8 cellular contexts compared by ENCODE assay signal in the genomic region with DNA sequence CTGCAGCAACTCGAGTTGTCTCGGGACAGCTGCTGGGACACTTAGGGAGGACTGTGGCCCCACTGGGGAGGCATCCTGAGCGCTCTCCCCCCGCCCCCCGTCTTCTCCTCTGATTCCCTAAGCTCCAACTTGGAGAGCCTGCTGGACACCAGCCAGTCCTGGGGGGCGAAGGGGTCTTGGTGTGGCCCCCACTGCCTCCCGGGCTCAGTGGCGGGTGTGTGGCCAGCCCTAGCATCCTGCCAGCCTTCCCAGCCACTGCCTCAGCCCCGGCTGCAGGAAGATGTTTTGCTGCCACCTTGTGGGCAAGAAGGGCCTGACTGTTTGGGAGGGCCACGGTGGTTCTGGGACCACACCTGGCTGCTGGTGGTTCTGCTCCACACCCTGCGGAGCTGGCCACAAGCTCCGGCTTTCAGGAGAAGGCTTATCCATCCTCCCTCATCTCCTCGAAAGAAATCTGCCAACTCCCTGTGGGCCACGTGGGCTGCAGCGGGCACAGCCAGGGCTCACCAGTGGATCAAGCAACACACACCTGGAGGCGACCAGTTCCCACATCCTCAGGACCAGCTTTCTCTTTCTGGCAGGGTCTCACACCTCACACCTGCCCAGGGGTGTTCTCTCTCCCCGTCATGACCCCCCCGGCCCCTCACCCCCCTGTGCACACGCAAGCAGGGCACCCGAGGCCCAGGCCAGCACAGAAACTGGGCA. TPM values are rescaled to one million over a fixed set of nuclear protein-coding genes. Genes with fewer than 3 reads are reported as not detected.
A peak's percentile ranks its signal among the peaks of the same experiment; 100 is the strongest.
DNase-seq lines count a peak whose midpoint lies in the region; ATAC-seq and TF ChIP-seq lines count a peak whose summit lies in the region.

No MANE protein-coding gene starts in this region.

- peaks cover 12% of the 10 kb centered on the region for H3K27me3 Mint-ChIP-seq in activated T-cell treated with anti-CD3 and anti-CD28 coated beads, Interleukin-2, amount 50 U/mL, for 4 hours (ENCODE audit: low read depth)

- no peak for TF ChIP-seq POLR2A in testis (IDR thresholded peaks at IDR 0.05)

- no peak overlapping the region for H3K27ac ChIP-seq in PC-9
- no peak overlapping the region for H3K27ac ChIP-seq in neuronal stem cell (replicated peaks; ENCODE audit: low read length)
- H3K27ac ChIP-seq in testis: no peak overlapping the region

- H2AK5ac ChIP-seq in neuronal stem cell (ENCODE audit: low read depth, low read length): peak overlapping the region; percentile 66

- H3K14ac ChIP-seq in neuronal stem cell (ENCODE audit: low read length): no peak overlapping the region

- POLR2A ChIA-PET in PC-9 (lab: Charles Lee; ENCODE audit: unreplicated experiment): no interaction called here

- no peaks in the 10 kb centered on the region for H3K27me3 ChIP-seq in BE2C
- H3K27me3 ChIP-seq in PC-9 (ENCODE audit: insufficient read depth, low read depth): no peaks in the 10 kb centered on the region
- H3K27me3 ChIP-seq in neuronal stem cell (ENCODE audit: control insufficient read depth in 3 of 3, insufficient read depth in 3 of 3, low read depth in 1 of 3, low read length in 3 of 3): peaks cover 0 to 3% (median 0%) of the 10 kb centered on the region in 3 experiments
- H3K27me3 ChIP-seq in testis: no peaks in the 10 kb centered on the region

- no peaks in the 10 kb centered on the region for H3K9me2 ChIP-seq in PC-9 (ENCODE audit: insufficient read depth)

- H3K9ac ChIP-seq in neuronal stem cell (ENCODE audit: low read depth, low read length, poor library complexity): no peak overlapping the region

- no peak overlapping the region for H2BK15ac ChIP-seq in neuronal stem cell (ENCODE audit: low read length)

- H3K4me3 ChIP-seq in BE2C (ENCODE audit: low read depth, low read length) (no peak overlapping the region), PC-9 (no peak overlapping the region), fibroblast of mammary gland (ENCODE audit: control insufficient read depth, low read depth, low read length) (no peak overlapping the region), neuronal stem cell (ENCODE audit: low read length in 2 of 2) (peak overlapping the region in 1 of 2 donors; percentile 38), testis (no peak overlapping the region)

- H4K20me1 ChIP-seq in PC-9 (ENCODE audit: insufficient read depth): peaks cover 64% of the 10 kb centered on the region

- TF ChIP-seq CTCF in BE2C (IDR thresholded peaks at IDR 0.05; ENCODE audit: low read depth, low read length): peak; percentile 85
- TF ChIP-seq CTCF in PC-9 (conservative IDR thresholded peaks at IDR 0.05): peak; percentile 92
- peak; percentile 85 for TF ChIP-seq CTCF in fibroblast of mammary gland (conservative IDR thresholded peaks at IDR 0.05; ENCODE audit: control insufficient read depth, insufficient read depth, low read depth, low read length)
- TF ChIP-seq CTCF in testis (IDR thresholded peaks at IDR 0.05): peak; percentile 75 to 81 (median 81)

- ATAC-seq in GM18909 (IDR thresholded peaks at IDR 0.05; ENCODE audit: poor library complexity, unreplicated experiment): peak; percentile 78
- peak; percentile 75 for ATAC-seq in HG03280 (IDR thresholded peaks at IDR 0.05; ENCODE audit: unreplicated experiment)
- peak; percentile 75 for ATAC-seq in activated T-cell treated with anti-CD3 and anti-CD28 coated beads, Interleukin-2, amount 50 U/mL, for 4 hours

- no peak overlapping the region for H3K18ac ChIP-seq in neuronal stem cell (ENCODE audit: low read length)

- H2BK12ac ChIP-seq in neuronal stem cell (ENCODE audit: low read length): no peak overlapping the region

- H3K4me2 ChIP-seq in PC-9: no peak overlapping the region
- H3K4me2 ChIP-seq in neuronal stem cell (ENCODE audit: insufficient read depth, low read length, poor library complexity, severe bottlenecking): no peak overlapping the region

- peaks cover 38% of the 10 kb centered on the region for H3F3A ChIP-seq in PC-9 (ENCODE audit: insufficient read depth, low read depth)

- H2BK5ac ChIP-seq in neuronal stem cell (ENCODE audit: low read length): no peak overlapping the region

- no peak overlapping the region for H4K91ac ChIP-seq in neuronal stem cell (ENCODE audit: low read depth, low read length, poor library complexity)

- H3K36me3 ChIP-seq in BE2C (peaks cover 13% of the 10 kb centered on the region), PC-9 (ENCODE audit: low read depth) (no peaks in the 10 kb centered on the region), neuronal stem cell (replicated peaks in 1 of 2; ENCODE audit: control insufficient read depth in 2 of 2, insufficient read depth in 2 of 2, low read length in 2 of 2) (peaks cover 2 to 5% of the 10 kb centered on the region in 2 donors), testis (ENCODE audit: low read depth, missing control alignments) (no peaks in the 10 kb centered on the region)

- H2AFZ ChIP-seq in PC-9 (no peak overlapping the region), neuronal stem cell (ENCODE audit: low read length) (no peak overlapping the region)

- no peak overlapping the region for H4K8ac ChIP-seq in neuronal stem cell (ENCODE audit: low read depth, low read length)

- H3K4me1 Mint-ChIP-seq in activated T-cell treated with anti-CD3 and anti-CD28 coated beads, Interleukin-2, amount 50 U/mL, for 4 hours (ENCODE audit: low read depth): peaks cover 4% of the 10 kb centered on the region

- H3K4me3 Mint-ChIP-seq in activated T-cell treated with anti-CD3 and anti-CD28 coated beads, Interleukin-2, amount 50 U/mL, for 4 hours: no peak overlapping the region

- H3K9me3 Mint-ChIP-seq in activated T-cell treated with anti-CD3 and anti-CD28 coated beads, Interleukin-2, amount 50 U/mL, for 4 hours: no peaks in the 10 kb centered on the region

- peak; percentile 81 for DNase-seq in BE2C
- peak; percentile 52 to 82 for DNase-seq in PC-9
- peak; percentile 72 for DNase-seq in activated T-cell treated with anti-CD3 and anti-CD28 coated beads, Interleukin-2, amount 50 U/mL, for 4 hours
- DNase-seq in fibroblast of mammary gland (ENCODE audit: low read depth): peak; percentile 65
- peak; percentile 63 for DNase-seq in neuronal stem cell (ENCODE audit: low spot score)
- DNase-seq in testis: peak; percentile 84

- peak overlapping the region; percentile 45 for H3K23ac ChIP-seq in neuronal stem cell (ENCODE audit: low read depth, low read length, poor library complexity)

- H3K36me3 Mint-ChIP-seq in activated T-cell treated with anti-CD3 and anti-CD28 coated beads, Interleukin-2, amount 50 U/mL, for 4 hours (ENCODE audit: insufficient read depth): no peaks in the 10 kb centered on the region

- BruUV-seq in PC-9 (replicated peaks; lab: Mats Ljungman, UMichigan): no TSS peak

- CTCF ChIA-PET in PC-9 (lab: Charles Lee): interaction anchor here (0.6 to 1.2 kb wide), 3 partner anchors 24 to 192 kb away, joined by 3 to 13 read pairs (median 4); a partner anchor contains a TSS

- no peak overlapping the region for H3K4ac ChIP-seq in neuronal stem cell (ENCODE audit: low read length)

- H2BK120ac ChIP-seq in neuronal stem cell (ENCODE audit: low read depth, low read length): no peak overlapping the region

- peaks cover 10% of the 10 kb centered on the region for H3K79me1 ChIP-seq in neuronal stem cell (ENCODE audit: low read depth, low read length)

- H3K9me3 ChIP-seq in BE2C: no peaks in the 10 kb centered on the region
- H3K9me3 ChIP-seq in PC-9 (ENCODE audit: insufficient read depth, low read depth): no peaks in the 10 kb centered on the region
- no peaks in the 10 kb centered on the region for H3K9me3 ChIP-seq in neuronal stem cell (replicated peaks in 1 of 2; ENCODE audit: control insufficient read depth in 2 of 2, insufficient read depth in 1 of 2, low read depth in 1 of 2, low read length in 2 of 2)
- H3K9me3 ChIP-seq in testis: no peaks in the 10 kb centered on the region

- H3K79me2 ChIP-seq in PC-9 (ENCODE audit: low read depth): peaks cover 23% of the 10 kb centered on the region

- WGBS in neuronal stem cell (ENCODE audit: extremely low coverage in 2 of 2, insufficient read length in 2 of 2, insufficient replicate concordance in 1 of 2), 2 donors: no CpG with 5 or more reads among the region's 20 CpGs
- WGBS in testis, 2 donors: 46 to 83% methylated on average over 10 to 20 of the region's 20 CpGs

- intact Hi-C loops in PC-9 (cut with micrococcal nuclease; ENCODE audit: unreplicated experiment) (loop anchor here (1.0 to 10.0 kb wide), 6 partner anchors 116 to 789 kb away; a partner anchor contains a TSS), testis (cut with DNase I; ENCODE audit: low total_unique reads) (no loop called here)

- H3K4me1 ChIP-seq in BE2C: peaks cover 16% of the 10 kb centered on the region
- H3K4me1 ChIP-seq in PC-9 (replicated peaks; ENCODE audit: insufficient read depth): peaks cover 26% of the 10 kb centered on the region
- H3K4me1 ChIP-seq in neuronal stem cell (ENCODE audit: control insufficient read depth in 2 of 2, insufficient read depth in 1 of 2, low read depth in 1 of 2, low read length in 2 of 2): peaks cover 11 to 21% of the 10 kb centered on the region in 2 donors
- H3K4me1 ChIP-seq in testis: peaks cover 5% of the 10 kb centered on the region

RNA-seq across cellular contexts. Expression of a gene that starts 24.8 kb away (rescaled TPM):
- polyA plus RNA-seq in BE2C (2012; ENCODE audit: insufficient read depth, insufficient read length, low read depth): 220 TPM
- total RNA-seq in PC-9 (2021) (103 TPM in 2 replicates), testis (10 to 100 TPM; 65.6 to 90.5 TPM)
- total RNA-seq in activated T-cell treated with anti-CD3 and anti-CD28 coated beads, Interleukin-2, amount 50 U/mL, for 4 hours: 10 to 100 TPM; 29.7 to 46.3 (median 35.1) TPM
- 45.7 TPM for polyA plus RNA-seq in neuronal stem cell (2013, experiment 1 of 2)
- polyA plus RNA-seq in neuronal stem cell (2013, experiment 2 of 2): 45.5 TPM
- polyA plus RNA-seq in testis (ENCODE audit: insufficient read depth, low read depth, low replicate concordance): 44.1 TPM

RNA-seq across cellular contexts. Expression of a gene that starts 27.8 kb away (rescaled TPM):
- polyA plus RNA-seq in BE2C (2012; ENCODE audit: insufficient read depth, insufficient read length, low read depth): 203 TPM
- total RNA-seq in PC-9 (2021): 87.8 and 99.3 TPM in 2 replicates
- total RNA-seq in activated T-cell treated with anti-CD3 and anti-CD28 coated beads, Interleukin-2, amount 50 U/mL, for 4 hours: 10 to 100 TPM; 70.3 to 85.3 (median 71.8) TPM
- 45.7 TPM for polyA plus RNA-seq in neuronal stem cell (2013, experiment 1 of 2)
- polyA plus RNA-seq in neuronal stem cell (2013, experiment 2 of 2): 44.8 TPM
- 10 to 100 TPM; 63.2 to 68.7 TPM for total RNA-seq in testis
- 30.8 TPM for polyA plus RNA-seq in testis (ENCODE audit: insufficient read depth, low read depth, low replicate concordance)

RNA-seq across cellular contexts. Expression of a gene that starts 30.5 kb away (rescaled TPM):
- polyA plus RNA-seq in BE2C (2012; ENCODE audit: insufficient read depth, insufficient read length, low read depth): 267 TPM
- total RNA-seq in PC-9 (2021) (104 and 126 TPM in 2 replicates), testis (100 to 1,000 TPM; 114 to 124 TPM)
- 100 to 1,000 TPM in 2 of 3 donors, 10 to 100 TPM in 1; 96.5 to 111 (median 104) TPM for total RNA-seq in activated T-cell treated with anti-CD3 and anti-CD28 coated beads, Interleukin-2, amount 50 U/mL, for 4 hours
- 40.4 TPM for polyA plus RNA-seq in neuronal stem cell (2013, experiment 1 of 2)
- 40.8 TPM for polyA plus RNA-seq in neuronal stem cell (2013, experiment 2 of 2)
- 60.3 TPM for polyA plus RNA-seq in testis (ENCODE audit: insufficient read depth, low read depth, low replicate concordance)

RNA-seq across cellular contexts. Expression of a gene that starts 51.7 kb away (rescaled TPM):
- 621 TPM for polyA plus RNA-seq in BE2C (2012; ENCODE audit: insufficient read depth, insufficient read length, low read depth)
- total RNA-seq in PC-9 (2021): 199 and 245 TPM in 2 replicates
- 100 to 1,000 TPM; 107 to 125 (median 111) TPM for total RNA-seq in activated T-cell treated with anti-CD3 and anti-CD28 coated beads, Interleukin-2, amount 50 U/mL, for 4 hours
- 47.2 TPM for polyA plus RNA-seq in neuronal stem cell (2013, experiment 1 of 2)
- polyA plus RNA-seq in neuronal stem cell (2013, experiment 2 of 2): 44.5 TPM
- total RNA-seq in testis: 100 to 1,000 TPM; 147 to 153 TPM
- 68.9 TPM for polyA plus RNA-seq in testis (ENCODE audit: insufficient read depth, low read depth, low replicate concordance)

RNA-seq across cellular contexts. Expression of a gene that starts 53.4 kb away (rescaled TPM):
- polyA plus RNA-seq in BE2C (2012; ENCODE audit: insufficient read depth, insufficient read length, low read depth): 56.3 TPM
- total RNA-seq in PC-9 (2021) (45.7 and 58.4 TPM in 2 replicates), testis (10 to 100 TPM; 10.5 to 15.4 TPM)
- 10 to 100 TPM; 14.1 to 15.0 (median 14.3) TPM for total RNA-seq in activated T-cell treated with anti-CD3 and anti-CD28 coated beads, Interleukin-2, amount 50 U/mL, for 4 hours
- polyA plus RNA-seq in neuronal stem cell (2013, experiment 1 of 2): 14.1 TPM
- polyA plus RNA-seq in neuronal stem cell (2013, experiment 2 of 2): 13.9 TPM
- polyA plus RNA-seq in testis (ENCODE audit: insufficient read depth, low read depth, low replicate concordance): 7.1 TPM
